19 cellular contexts compared by ENCODE assay signal in genomic region chr14:23118506-23119361, GRCh38. TPM values are rescaled to one million over a fixed set of nuclear protein-coding genes. Genes with fewer than 3 reads are reported as not detected.
A peak's percentile ranks its signal among the peaks of the same experiment; 100 is the strongest.
DNase-seq lines count a peak whose midpoint lies in the region; ATAC-seq, FAIRE-seq and TF ChIP-seq lines count a peak whose summit lies in the region.
"Had no signal": no experiment of that assay in that cellular context is flagged by ENCODE, and none has a peak within 500 bp of the region (broad histone marks: within the 10 kb centered on the region; RNA-seq: fewer than 3 reads in every experiment).

Gene CEBPE, minus strand, starts transcription at chr14:23119255. Its CDS starts 164 bp downstream, at chr14:23119091.

- H4K20me1 ChIP-seq in astrocyte (ENCODE audit: insufficient read depth, low read length): no peaks in the 10 kb centered on the region

- H3K4me2 ChIP-seq in astrocyte (ENCODE audit: low read length): no peak within 1 kb of the TSS
- H3K4me2 ChIP-seq: A549 had no signal

- peak within 1 kb of the TSS; percentile 37 for H3K4me3 Mint-ChIP-seq in activated CD4-positive, alpha-beta T cell treated with anti-CD3 and anti-CD28 coated beads, Interleukin-2, amount 10 ng/mL, durations not matched to agents 24 days and 14 days
- peak within 1 kb of the TSS; percentile 21 for H3K4me3 Mint-ChIP-seq in astrocyte (ENCODE audit: unreplicated experiment)

- H3K36me3 ChIP-seq in astrocyte (ENCODE audit: insufficient read depth, low read length) (no peaks in the 10 kb centered on the region), sigmoid colon (no peaks in the 10 kb centered on the region)
- H3K36me3 ChIP-seq: ovary had no signal

- H3K9me3 ChIP-seq in astrocyte (ENCODE audit: insufficient read depth, low read depth, low read length) (no peaks in the 10 kb centered on the region), sigmoid colon (no peaks in the 10 kb centered on the region)
- H3K9me3 ChIP-seq: A549, ovary had no signal

- no peaks in the 10 kb centered on the region for H3K27me3 ChIP-seq in astrocyte (ENCODE audit: insufficient read depth, low read length)
- peaks cover 0 to 15% (median 3%) of the 10 kb centered on the region in 3 donors for H3K27me3 ChIP-seq in sigmoid colon
- H3K27me3 ChIP-seq: ovary had no signal

- no peak within 1 kb of the TSS for H2AFZ ChIP-seq in astrocyte (ENCODE audit: low read depth, low read length)

- 84 to 89% methylated on average over 32 of the region's 32 CpGs for WGBS in sigmoid colon, 2 donors

- ATAC-seq in Right ventricle myocardium superior (ENCODE audit: poor library complexity): no peak
- ATAC-seq in GM21723 (IDR thresholded peaks at IDR 0.05; ENCODE audit: unreplicated experiment): no peak
- ATAC-seq: A549, left lobe of liver had no signal

- TF ChIP-seq POLR2A in sigmoid colon (IDR thresholded peaks at IDR 0.05): no peak

- H3K27ac ChIP-seq in astrocyte (ENCODE audit: low read depth, low read length) (no peak within 1 kb of the TSS), sigmoid colon (no peak within 1 kb of the TSS)
- H3K27ac ChIP-seq: A549, ovary had no signal

- no peaks in the 10 kb centered on the region for H3K9me3 Mint-ChIP-seq in activated CD4-positive, alpha-beta T cell treated with anti-CD3 and anti-CD28 coated beads, Interleukin-2, amount 10 ng/mL, durations not matched to agents 24 days and 14 days
- H3K9me3 Mint-ChIP-seq in astrocyte (ENCODE audit: unreplicated experiment): no peaks in the 10 kb centered on the region

- DNase-seq in activated CD4-positive, alpha-beta T cell treated with anti-CD3 and anti-CD28 coated beads, Interleukin-2, amount 10 ng/mL, durations not matched to agents 24 days and 14 days: no peak
- no peak for DNase-seq in activated CD4-positive, alpha-beta T cell treated with anti-CD3 and anti-CD28 coated beads for 4 hours
- DNase-seq in NOMO-1 treated with dmso at 0.1 percent for 144 hours (lab: John Stamatoyannopoulos, UW; ENCODE audit: unreplicated experiment) (peak; percentile 68), astrocyte (ENCODE audit: low read depth) (no peak), sigmoid colon (peak; percentile 64), Right ventricle myocardium superior (no peak)
- no peak for DNase-seq in stimulated activated CD4-positive, alpha-beta T cell treated with anti-CD3 and anti-CD28 coated beads, Interleukin-2, amount 100 ng/mL, for 48 hours
- DNase-seq: DND-41; NCI-H187 treated with DMSO at 0.1 percent for 48 hours; NK-92 treated with Interleukin-12 subunit alpha and Interleukin-12 subunit beta, amount 100 ng/mL, for 24 hours; stimulated activated CD4-positive, alpha-beta T cell treated with anti-CD3 and anti-CD28 coated beads, Interleukin-4, amount 100 ng/mL, for 24 hours had no signal

- peaks cover 36% of the 10 kb centered on the region for H3K4me1 Mint-ChIP-seq in activated CD4-positive, alpha-beta T cell treated with anti-CD3 and anti-CD28 coated beads, Interleukin-2, amount 10 ng/mL, durations not matched to agents 24 days and 14 days
- H3K4me1 Mint-ChIP-seq in astrocyte (ENCODE audit: low read depth, unreplicated experiment): peaks cover 28% of the 10 kb centered on the region

- TF ChIP-seq CTCF in astrocyte (IDR thresholded peaks at IDR 0.05; ENCODE audit: insufficient read depth, low read depth, low read length) (no peak), sigmoid colon (IDR thresholded peaks at IDR 0.05) (no peak)

- no peaks in the 10 kb centered on the region for H3K79me2 ChIP-seq in astrocyte (ENCODE audit: insufficient read depth, low read length)

- peak within 1 kb of the TSS; percentile 81 for H3K27ac Mint-ChIP-seq in activated CD4-positive, alpha-beta T cell treated with anti-CD3 and anti-CD28 coated beads, Interleukin-2, amount 10 ng/mL, durations not matched to agents 24 days and 14 days
- no peak within 1 kb of the TSS for H3K27ac Mint-ChIP-seq in astrocyte (ENCODE audit: unreplicated experiment)

- intact Hi-C loops in activated CD4-positive, alpha-beta T cell treated with anti-CD3 and anti-CD28 coated beads, Interleukin-2, amount 10 ng/mL, durations not matched to agents 24 days and 14 days (cut with micrococcal nuclease): no loop called here
- intact Hi-C loops in sigmoid colon (cut with DNase I) (no loop called here), Right ventricle myocardium superior (cut with DNase I) (no loop called here)

- no peak for TF ChIP-seq EP300 in sigmoid colon (IDR thresholded peaks at IDR 0.05)

- no peaks in the 10 kb centered on the region for H3K36me3 Mint-ChIP-seq in activated CD4-positive, alpha-beta T cell treated with anti-CD3 and anti-CD28 coated beads, Interleukin-2, amount 10 ng/mL, durations not matched to agents 24 days and 14 days (ENCODE audit: low read depth)
- H3K36me3 Mint-ChIP-seq in astrocyte (ENCODE audit: low read depth, unreplicated experiment): peaks cover 2% of the 10 kb centered on the region

- H3K4me1 ChIP-seq in astrocyte (ENCODE audit: insufficient read depth, low read length) (peaks cover 34% of the 10 kb centered on the region), sigmoid colon (peaks cover 0 to 11% (median 9%) of the 10 kb centered on the region in 4 donors)

- H3K27me3 Mint-ChIP-seq in activated CD4-positive, alpha-beta T cell treated with anti-CD3 and anti-CD28 coated beads, Interleukin-2, amount 10 ng/mL, durations not matched to agents 24 days and 14 days: peaks cover 9% of the 10 kb centered on the region
- peaks cover 9% of the 10 kb centered on the region for H3K27me3 Mint-ChIP-seq in astrocyte (ENCODE audit: low read depth, unreplicated experiment)

- no peak for FAIRE-seq in astrocyte (lab: Jason Lieb, UNC)
- FAIRE-seq: A549, GM18507, TTC549 had no signal

- H3K9ac ChIP-seq in astrocyte (ENCODE audit: low read length): no peak within 1 kb of the TSS

- H3K4me3 ChIP-seq in astrocyte (ENCODE audit: insufficient read depth, low read depth, low read length) (no peak within 1 kb of the TSS), sigmoid colon (no peak within 1 kb of the TSS)
- H3K4me3 ChIP-seq: A549, ovary had no signal

RNA-seq across cellular contexts. Expression of gene CEBPE, which starts in this region (rescaled TPM):
- total RNA-seq in activated CD4-positive, alpha-beta T cell treated with anti-CD3 and anti-CD28 coated beads, Interleukin-2, amount 10 ng/mL, durations not matched to agents 24 days and 14 days: 0.35 TPM in 1 of 2 replicates, not detected in the other
- total RNA-seq in astrocyte (not detected in 2 replicates), sigmoid colon (under 1 TPM in 1 of 4 donors, not detected in 3; 0.68 TPM), Right ventricle myocardium superior (not detected)
- polyA plus RNA-seq in sigmoid colon: under 1 TPM in 1 of 3 donors, not detected in 2; 0.28 TPM
- total RNA-seq: dermis microvascular lymphatic vessel endothelial cell, glomerular endothelial cell, left lobe of liver, ovary had no signal

Comparison
In these comparisons a context has a peak if more than half of its experiments do, and no peak if none do; other contexts are left out.
1. Peak in DNase-seq in sigmoid colon; RNA of the gene not detected or under 1 TPM.